Comparison of ENCODE assay signal across 23 cellular contexts in genomic region chr13:108483981-108484380, GRCh38.
DNase-seq lines count a peak whose midpoint lies in the region; ATAC-seq, FAIRE-seq and TF ChIP-seq lines count a peak whose summit lies in the region.
"Had no signal": no experiment of that assay in that cellular context is flagged by ENCODE, and none has a peak within 500 bp of the region (broad histone marks: within the 10 kb centered on the region; RNA-seq: fewer than 3 reads in every experiment).

No MANE protein-coding gene starts in this region.

- H3K27ac ChIP-seq in IMR-90 (ENCODE audit: insufficient read depth, low read length): no peak overlapping the region
- H3K27ac ChIP-seq in GM12878 (ENCODE audit: control insufficient read depth, insufficient read depth): no peak overlapping the region
- H3K27ac ChIP-seq: 22Rv1; A549; BLaER1 treated with 17β-estradiol and CSF1 and Interleukin-3, amounts not matched to agents 10 nM and 100 nM; C4-2B had no signal

- no peaks in the 10 kb centered on the region for H3K9me1 ChIP-seq in IMR-90 (ENCODE audit: insufficient read depth, low read length)

- H3K27me3 ChIP-seq in IMR-90 (ENCODE audit: control insufficient read depth, insufficient read depth, low read length) (no peaks in the 10 kb centered on the region), GM12878 (replicated peaks in 1 of 2; ENCODE audit: control insufficient read depth in 2 of 2, insufficient read depth in 2 of 2, low read length in 1 of 2) (no peaks in the 10 kb centered on the region)
- H3K27me3 ChIP-seq: BLaER1 treated with 17β-estradiol and CSF1 and Interleukin-3, amounts not matched to agents 10 nM and 100 nM had no signal

- no peak for FAIRE-seq in GM12878 (lab: Jason Lieb, UNC)
- FAIRE-seq: A549, GM12891, GM19239 had no signal

- POLR2A ChIA-PET in IMR-90 (lab: Charles Lee; ENCODE audit: unreplicated experiment): no interaction called here
- POLR2A ChIA-PET in GM12878 (lab: Charles Lee): no interaction called here

- no peak for TF ChIP-seq EP300 in GM12878 (IDR thresholded peaks at IDR 0.05; ENCODE audit: borderline replicate concordance in 1 of 2, control insufficient read depth in 1 of 2, low read depth in 2 of 2, low read length in 2 of 2)

- no peak for TF ChIP-seq CTCF in IMR-90 (conservative IDR thresholded peaks at IDR 0.05; ENCODE audit: low read depth, low read length)
- no peak for TF ChIP-seq CTCF in GM12878 (IDR thresholded peaks at IDR 0.05 in 2 of 3, conservative IDR thresholded peaks at IDR 0.05 in 1 of 3; ENCODE audit: control insufficient read depth in 2 of 3, extremely low read depth in 1 of 3, insufficient read depth in 1 of 3, low read depth in 3 of 3, low read length in 3 of 3)
- no peak for TF ChIP-seq CTCF in Calu3 (IDR thresholded peaks at IDR 0.05; ENCODE audit: unreplicated experiment)

- dilution Hi-C loops in IMR-90 (cut with HindIII; ENCODE audit: low sequenced_read_pairs, unreplicated experiment): no loop called here

- H4K91ac ChIP-seq in IMR-90 (ENCODE audit: insufficient read depth, low read depth, low read length): no peak overlapping the region

- H3K36me3 Mint-ChIP-seq in Calu3 (ENCODE audit: insufficient read depth, unreplicated experiment): no peaks in the 10 kb centered on the region
- H3K36me3 Mint-ChIP-seq: CD8-positive, alpha-beta T cell had no signal

- no TSS peak for BruUV-seq in IMR-90 (replicated peaks; lab: Mats Ljungman, UMichigan)
- no TSS peak for BruUV-seq in GM12878 (replicated peaks; lab: Mats Ljungman, UMichigan)
- no TSS peak for BruUV-seq in Calu3 (replicated peaks; lab: Mats Ljungman, UMichigan)

- no peaks in the 10 kb centered on the region for H3K4me1 Mint-ChIP-seq in Calu3 (ENCODE audit: low read depth, unreplicated experiment)
- H3K4me1 Mint-ChIP-seq: B cell had no signal

- no peaks in the 10 kb centered on the region for H4K20me1 ChIP-seq in IMR-90 (ENCODE audit: insufficient read depth, low read length)
- H4K20me1 ChIP-seq in GM12878 (ENCODE audit: control insufficient read depth, insufficient read depth): no peaks in the 10 kb centered on the region
- H4K20me1 ChIP-seq: BLaER1 treated with 17β-estradiol and CSF1 and Interleukin-3, amounts not matched to agents 10 nM and 100 nM had no signal

- H3K79me2 ChIP-seq in GM12878 (ENCODE audit: control insufficient read depth, insufficient read depth, low read length): no peaks in the 10 kb centered on the region

- H4K5ac ChIP-seq in IMR-90 (ENCODE audit: low read depth, low read length): no peak overlapping the region

- RAD21 ChIA-PET in GM12878 (lab: Charles Lee; ENCODE audit: unreplicated experiment): no interaction called here

- no peak overlapping the region for H2AFZ ChIP-seq in IMR-90 (replicated peaks; ENCODE audit: low read length, poor library complexity)
- no peak overlapping the region for H2AFZ ChIP-seq in GM12878 (ENCODE audit: control insufficient read depth, low read depth, low read length)

- intact Hi-C loops in IMR-90 (cut with micrococcal nuclease): no loop called here
- intact Hi-C loops in GM12878 (cut with micrococcal nuclease; ENCODE audit: unreplicated experiment): no loop called here
- intact Hi-C loops in Calu3 (cut with micrococcal nuclease; ENCODE audit: unreplicated experiment): no loop called here

- no peak overlapping the region for H3K4ac ChIP-seq in IMR-90 (ENCODE audit: low read depth, low read length)

- CTCF ChIA-PET in IMR-90 (lab: Yijun Ruan, JAX) (no interaction called here), GM12878 (lab: Yijun Ruan, JAX) (no interaction called here), Calu3 (lab: Charles Lee) (no interaction called here)

- H3K4me2 ChIP-seq in IMR-90 (ENCODE audit: low read depth, low read length): no peak overlapping the region
- no peak overlapping the region for H3K4me2 ChIP-seq in GM12878 (ENCODE audit: control insufficient read depth, insufficient read depth)
- H3K4me2 ChIP-seq: A549; BLaER1 treated with 17β-estradiol and CSF1 and Interleukin-3, amounts not matched to agents 10 nM and 100 nM had no signal

- no peak overlapping the region for H2AK5ac ChIP-seq in IMR-90 (ENCODE audit: low read depth, low read length)

- H2BK120ac ChIP-seq in IMR-90 (ENCODE audit: low read depth, low read length): no peak overlapping the region

- H3K4me1 ChIP-seq in IMR-90 (ENCODE audit: control insufficient read depth, insufficient read depth, low read length) (no peaks in the 10 kb centered on the region), GM12878 (ENCODE audit: control insufficient read depth, insufficient read depth, low read length) (no peaks in the 10 kb centered on the region)
- H3K4me1 ChIP-seq: A549; BLaER1 treated with 17β-estradiol and CSF1 and Interleukin-3, amounts not matched to agents 10 nM and 100 nM; Caco-2 had no signal

- TF ChIP-seq POLR2A in IMR-90 (IDR thresholded peaks at IDR 0.05; ENCODE audit: low read depth, low read length) (no peak), GM12878 (IDR thresholded peaks at IDR 0.05; ENCODE audit: low read depth, low read length) (no peak)

- no peak overlapping the region for H2AK9ac ChIP-seq in IMR-90 (replicated peaks; ENCODE audit: low read depth, low read length, poor library complexity)

- no peak overlapping the region for H3K4me3 ChIP-seq in IMR-90 (ENCODE audit: insufficient read depth, low read depth, low read length)
- H3K4me3 ChIP-seq in GM12878: no peak overlapping the region
- H3K4me3 ChIP-seq: A549; BLaER1 treated with 17β-estradiol and CSF1 and Interleukin-3, amounts not matched to agents 10 nM and 100 nM had no signal

- no peaks in the 10 kb centered on the region for H3K27me3 Mint-ChIP-seq in Calu3 (ENCODE audit: unreplicated experiment)
- H3K27me3 Mint-ChIP-seq: B cell had no signal

- TF ChIP-seq RAD21 in IMR-90 (IDR thresholded peaks at IDR 0.05; ENCODE audit: low read length) (no peak), GM12878 (IDR thresholded peaks at IDR 0.05; ENCODE audit: insufficient read depth, low read depth, low read length) (no peak)

- H3K9ac ChIP-seq in IMR-90 (ENCODE audit: low read depth, low read length) (no peak overlapping the region), GM12878 (ENCODE audit: control insufficient read depth, insufficient read depth, low read length) (no peak overlapping the region)
- H3K9ac ChIP-seq: BLaER1 treated with 17β-estradiol and CSF1 and Interleukin-3, amounts not matched to agents 10 nM and 100 nM had no signal

- ATAC-seq in IMR-90 (ENCODE audit: low read depth) (peak; percentile 27; the same call in 1 of the 2 replicates), GM12878 (no peak; the same call in 2 of the 3 replicates), GM21360 (IDR thresholded peaks at IDR 0.05; ENCODE audit: unreplicated experiment) (no peak)
- ATAC-seq: A549; CD8-positive, alpha-beta T cell had no signal

- H4K8ac ChIP-seq in IMR-90 (ENCODE audit: low read depth in 2 of 2, low read length in 2 of 2): no peak overlapping the region

- no peak overlapping the region for H2BK15ac ChIP-seq in IMR-90 (ENCODE audit: low read depth, low read length)

- H3K9me3 Mint-ChIP-seq in Calu3 (ENCODE audit: low read depth, unreplicated experiment): no peaks in the 10 kb centered on the region
- H3K9me3 Mint-ChIP-seq: CD4-positive, alpha-beta T cell; CD8-positive, alpha-beta T cell had no signal

- no peaks in the 10 kb centered on the region for H3K36me3 ChIP-seq in IMR-90 (ENCODE audit: control insufficient read depth, insufficient read depth, low read length)
- no peaks in the 10 kb centered on the region for H3K36me3 ChIP-seq in GM12878 (ENCODE audit: control insufficient read depth in 2 of 2, insufficient read depth in 2 of 2, low read length in 1 of 2)
- H3K36me3 ChIP-seq: BLaER1 treated with 17β-estradiol and CSF1 and Interleukin-3, amounts not matched to agents 10 nM and 100 nM had no signal

- no peaks in the 10 kb centered on the region for H3K9me3 ChIP-seq in IMR-90 (ENCODE audit: control insufficient read depth, insufficient read depth, low read length)
- no peaks in the 10 kb centered on the region for H3K9me3 ChIP-seq in GM12878 (replicated peaks; ENCODE audit: control insufficient read depth, insufficient read depth, low read length)
- H3K9me3 ChIP-seq: A549, Caco-2 had no signal

- H3K18ac ChIP-seq in IMR-90 (ENCODE audit: low read depth, low read length): no peak overlapping the region

- no peak overlapping the region for H2BK20ac ChIP-seq in IMR-90 (ENCODE audit: low read depth, low read length)

- no peak overlapping the region for H3K14ac ChIP-seq in IMR-90 (replicated peaks; ENCODE audit: low read depth, low read length)

- H3K4me3 Mint-ChIP-seq in Calu3 (ENCODE audit: low read depth, unreplicated experiment): no peak overlapping the region
- H3K4me3 Mint-ChIP-seq: B cell; CD4-positive, alpha-beta T cell; CD8-positive, alpha-beta T cell had no signal

- H3K27ac Mint-ChIP-seq in Calu3 (ENCODE audit: unreplicated experiment): no peak overlapping the region
- H3K27ac Mint-ChIP-seq: B cell; CD4-positive, alpha-beta T cell; CD8-positive, alpha-beta T cell had no signal

- DNase-seq in IMR-90 (no peak), GM12878 (ENCODE audit: low read depth, low spot score) (no peak), iris pigment epithelial cell (ENCODE audit: low read depth) (peak; percentile 75), Calu3 (no peak)
- DNase-seq: AML-193; Caco-2; CD4-positive, alpha-beta T cell; CD8-positive, alpha-beta T cell; DMS 273 treated with DMSO at 0.1 percent for 48 hours; DMS153; DMS53; DMS79; DND-41; EL; GDM1 had no signal

- SMC1A ChIA-PET in GM12878 (lab: Charles Lee; ENCODE audit: uncharacterized antibody, unreplicated experiment): no interaction called here

- no peak overlapping the region for H3K23ac ChIP-seq in IMR-90 (ENCODE audit: low read depth, low read length)

- in situ Hi-C loops in IMR-90 (cut with MboI; ENCODE audit: low sequenced_read_pairs): no loop called here
- in situ Hi-C loops in GM12878 (cut with MboI): no loop called here

- H2BK5ac ChIP-seq in IMR-90 (ENCODE audit: low read depth, low read length, poor library complexity, severe bottlenecking): no peak overlapping the region

- no CpG with 5 or more reads among the region's 1 CpG for WGBS in IMR-90 (ENCODE audit: extremely low coverage in 2 of 2, insufficient read length in 1 of 2), 2 experiments
- 5% methylated on average over 1 of the region's 1 CpG for WGBS in GM12878 (ENCODE audit: insufficient coverage, insufficient replicate concordance, low lambda C conversion rate, missing lambda C conversion rate)

- H3K79me1 ChIP-seq in IMR-90 (ENCODE audit: low read depth in 1 of 2, low read length in 2 of 2): no peaks in the 10 kb centered on the region

- H3K56ac ChIP-seq in IMR-90 (ENCODE audit: extremely low read depth, insufficient read depth, low read length): no peak overlapping the region

TF ChIP-seq in IMR-90, 13 proteins besides CTCF, POLR2A, EP300 and RAD21 (continues in another document):
- TF ChIP-seq SMC3 (IDR thresholded peaks at IDR 0.05; ENCODE audit: low read depth, low read length): no peak
- TF ChIP-seq MXI1 (IDR thresholded peaks at IDR 0.05; ENCODE audit: borderline replicate concordance, low read depth, low read length): no peak
- TF ChIP-seq RCOR1 (IDR thresholded peaks at IDR 0.05; ENCODE audit: insufficient replicate concordance, low read length): no peak

TF ChIP-seq in GM12878, 131 proteins besides CTCF, POLR2A, EP300 and RAD21 (continues in another document):
- no peak for TF ChIP-seq POU2F2 (IDR thresholded peaks at IDR 0.05; ENCODE audit: borderline replicate concordance, low read depth, low read length)
- TF ChIP-seq MTA2 (IDR thresholded peaks at IDR 0.05; ENCODE audit: low read depth): peak; percentile 19; the same call in 1 of the 2 replicates
